ENCODE assay signal across 20 cellular contexts in the genomic region with DNA sequence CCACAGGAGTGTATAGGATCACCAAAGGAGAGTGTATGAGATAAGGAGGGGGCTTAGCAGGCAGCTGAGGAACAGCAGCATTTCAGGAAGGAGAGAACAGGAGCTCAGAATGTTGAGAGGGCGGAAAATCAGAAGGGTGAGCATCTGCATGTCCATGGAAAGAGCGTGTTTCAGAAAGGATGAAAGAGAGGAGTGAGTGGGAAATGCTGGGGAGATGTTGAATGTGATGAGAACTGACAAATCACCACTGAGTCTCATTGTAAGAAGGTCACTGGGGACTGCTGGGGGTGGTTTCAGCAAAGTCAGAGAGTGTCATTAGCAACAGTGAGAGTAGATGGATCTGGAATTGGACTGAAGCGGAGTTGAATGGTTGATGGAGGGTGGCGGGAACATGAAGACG.
DNase-seq lines count a peak whose midpoint lies in the region; ATAC-seq and TF ChIP-seq lines count a peak whose summit lies in the region.
"Had no signal": no experiment of that assay in that cellular context is flagged by ENCODE, and none has a peak within 500 bp of the region (broad histone marks: within the 10 kb centered on the region; RNA-seq: fewer than 3 reads in every experiment).

No MANE protein-coding gene starts in this region.

- H3K9me3 ChIP-seq in mammary epithelial cell (replicated peaks; ENCODE audit: insufficient read depth, low read length) (peaks cover 10% of the 10 kb centered on the region), breast epithelium (no peaks in the 10 kb centered on the region), RWPE2 (ENCODE audit: severe bottlenecking) (peaks cover 2% of the 10 kb centered on the region)
- H3K9me3 ChIP-seq: BE2C, Caco-2 had no signal

- whole genome bisulfite sequencing in mammary epithelial cell (ENCODE audit: low coverage, missing lambda C conversion rate), result 95% methylated on average over 4 of the region's 5 CpGs

- no peak for ATAC-seq in RWPE2 (ENCODE audit: low read depth)
- ATAC-seq: GM23338 had no signal

- H3K27me3 Mint-ChIP-seq in glutamatergic neuron (ENCODE audit: unreplicated experiment), result peaks cover 12% of the 10 kb centered on the region
- H3K27me3 Mint-ChIP-seq: CD4-positive, alpha-beta T cell had no signal

- CTCF ChIA-PET in mammary epithelial cell (lab: Charles Lee; ENCODE audit: low non-redundant PET), result no interaction called here

- H3K27ac ChIP-seq in mammary epithelial cell (ENCODE audit: insufficient read depth, low read depth, low read length) (peak overlapping the region; percentile 1), breast epithelium (no peak overlapping the region), RWPE2 (ENCODE audit: poor library complexity, severe bottlenecking) (peak overlapping the region; percentile 3)

- H2AFZ ChIP-seq in mammary epithelial cell (ENCODE audit: low read depth, low read length), result no peak overlapping the region
- H2AFZ ChIP-seq: GM23338 had no signal

- H3K4me1 ChIP-seq in mammary epithelial cell (ENCODE audit: insufficient read depth, low read length), result peaks cover 22% of the 10 kb centered on the region
- no peaks in the 10 kb centered on the region for H3K4me1 ChIP-seq in breast epithelium
- H3K4me1 ChIP-seq in RWPE2 (ENCODE audit: insufficient read depth, poor library complexity, severe bottlenecking), result peaks cover 18% of the 10 kb centered on the region
- H3K4me1 ChIP-seq: BE2C had no signal

- H3K4me3 Mint-ChIP-seq in glutamatergic neuron (ENCODE audit: unreplicated experiment), result no peak overlapping the region
- H3K4me3 Mint-ChIP-seq: CD4-positive, alpha-beta T cell; GM23338 had no signal

- intact Hi-C loops in mammary epithelial cell (cut with micrococcal nuclease) (loop anchor here (2.0 to 10.0 kb wide), 3 partner anchors 29 to 555 kb away; no protein-coding TSS in a partner anchor), breast epithelium (cut with DNase I; ENCODE audit: low total_unique reads) (loop anchor here (10.0 kb wide), 1 partner anchor 165 kb away; no protein-coding TSS in a partner anchor)

- H3K36me3 ChIP-seq in mammary epithelial cell (ENCODE audit: insufficient read depth, low read length) (no peaks in the 10 kb centered on the region), breast epithelium (no peaks in the 10 kb centered on the region), RWPE2 (ENCODE audit: low read depth) (no peaks in the 10 kb centered on the region)
- H3K36me3 ChIP-seq: BE2C had no signal

- H3K27me3 ChIP-seq in mammary epithelial cell (ENCODE audit: insufficient read depth, low read length) (no peaks in the 10 kb centered on the region), breast epithelium (no peaks in the 10 kb centered on the region), RWPE2 (ENCODE audit: insufficient read depth, poor library complexity, severe bottlenecking) (no peaks in the 10 kb centered on the region)
- H3K27me3 ChIP-seq: BE2C had no signal

- no peak overlapping the region for H3K9ac ChIP-seq in mammary epithelial cell (ENCODE audit: insufficient read depth, low read length)

- TF ChIP-seq CTCF in mammary epithelial cell (conservative IDR thresholded peaks at IDR 0.05 in 1 of 2, IDR thresholded peaks at IDR 0.05 in 1 of 2; ENCODE audit: extremely low read depth in 1 of 2, insufficient read depth in 1 of 2, low read depth in 1 of 2, low read length in 2 of 2) (no peak), breast epithelium (IDR thresholded peaks at IDR 0.05) (no peak), RWPE2 (IDR thresholded peaks at IDR 0.05; ENCODE audit: poor library complexity, severe bottlenecking) (no peak), glutamatergic neuron (IDR thresholded peaks at IDR 0.05; ENCODE audit: partially characterized antibody, unreplicated experiment) (no peak)

- no peak overlapping the region for H3K4me2 ChIP-seq in mammary epithelial cell (ENCODE audit: insufficient read depth, low read depth, low read length)
- H3K4me2 ChIP-seq: GM23338 had no signal

- DNase-seq in mammary epithelial cell (no peak), breast epithelium (ENCODE audit: low spot score in 2 of 2) (no peak), RWPE2 (ENCODE audit: low spot score) (no peak), glutamatergic neuron (no peak), HUDEP-2 (lab: John Stamatoyannopoulos, UW; ENCODE audit: unreplicated experiment in 76 of 76) (no peak), D341Med (ENCODE audit: low spot score) (no peak), NCI-H2029 treated with DMSO at 0.1 percent for 48 hours (lab: John Stamatoyannopoulos, UW) (no peak)
- DNase-seq: BE2C; Caco-2; CD4-positive, alpha-beta T cell; DMS153; GF-D8; NCI-H1417; NCI-H187 treated with DMSO at 0.1 percent for 48 hours; NCI-H226; NCI-H524; NCI-H82; OCI-M1; SIG-M5 had no signal

- no TSS peak for BruUV-seq in mammary epithelial cell (replicated peaks; lab: Mats Ljungman, UMichigan)

- peak overlapping the region; percentile 0 for H3K27ac Mint-ChIP-seq in glutamatergic neuron (ENCODE audit: unreplicated experiment)
- H3K27ac Mint-ChIP-seq: CD4-positive, alpha-beta T cell; GM23338 had no signal

- dilution Hi-C loops in mammary epithelial cell (cut with HindIII; ENCODE audit: low sequenced_read_pairs), result no loop called here

- no peaks in the 10 kb centered on the region for H4K20me1 ChIP-seq in mammary epithelial cell (ENCODE audit: insufficient read depth, low read length)

- peaks cover 19% of the 10 kb centered on the region for H3K4me1 Mint-ChIP-seq in glutamatergic neuron (ENCODE audit: low read depth, unreplicated experiment)

- H3K79me2 ChIP-seq in mammary epithelial cell (ENCODE audit: insufficient read depth, low read length), result no peaks in the 10 kb centered on the region

- peaks cover 14% of the 10 kb centered on the region for H3K36me3 Mint-ChIP-seq in glutamatergic neuron (ENCODE audit: unreplicated experiment)

- H3K4me3 ChIP-seq in mammary epithelial cell (replicated peaks in 1 of 3; ENCODE audit: insufficient read depth in 1 of 3, low read depth in 2 of 3, low read length in 3 of 3) (no peak overlapping the region), breast epithelium (no peak overlapping the region), RWPE2 (ENCODE audit: severe bottlenecking) (no peak overlapping the region)
- H3K4me3 ChIP-seq: GM23338 had no signal

- in situ Hi-C loops in mammary epithelial cell (cut with MboI; ENCODE audit: low sequenced_read_pairs in 2 of 2), result loop anchor here (5.0 kb wide), 2 partner anchors 172 to 177 kb away; no protein-coding TSS in a partner anchor

- peaks cover 11% of the 10 kb centered on the region for H3K9me3 Mint-ChIP-seq in glutamatergic neuron (ENCODE audit: unreplicated experiment)
- H3K9me3 Mint-ChIP-seq: CD4-positive, alpha-beta T cell; GM23338 had no signal

- no peak for TF ChIP-seq POLR2A in breast epithelium (IDR thresholded peaks at IDR 0.05)

Comparison
In these comparisons a context has a peak if more than half of its experiments do, and no peak if none do; other contexts are left out.
1. H3K27ac ChIP-seq: peak in mammary epithelial cell (single experiment) and RWPE2 (single experiment); none in breast epithelium (0 of 2).